Comparison of ENCODE assay signal across 14 cellular contexts in the genomic region with DNA sequence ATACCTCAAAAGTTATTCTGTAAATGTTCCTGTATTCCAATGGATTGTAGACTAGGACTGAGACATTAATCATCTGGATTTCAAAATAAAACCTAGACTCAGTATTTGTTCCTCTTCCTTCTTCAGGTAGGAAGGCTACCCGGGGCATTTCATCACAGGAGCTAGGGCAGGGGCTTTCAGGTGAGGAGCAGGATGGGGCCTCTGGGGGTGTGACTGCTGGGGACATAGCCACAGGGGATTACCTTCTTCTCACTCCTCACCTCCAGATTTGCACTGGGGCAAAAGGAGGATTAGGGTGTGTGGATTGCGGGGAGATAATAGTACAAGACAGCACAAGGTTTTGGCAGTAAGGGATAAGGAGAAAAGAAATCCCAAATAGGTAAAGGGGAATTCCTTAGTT. TPM values are rescaled to one million over a fixed set of nuclear protein-coding genes. Genes with fewer than 3 reads are reported as not detected.
DNase-seq lines count a peak whose midpoint lies in the region; ATAC-seq and TF ChIP-seq lines count a peak whose summit lies in the region.
"Had no signal": no experiment of that assay in that cellular context is flagged by ENCODE, and none has a peak within 500 bp of the region (broad histone marks: within the 10 kb centered on the region; RNA-seq: fewer than 3 reads in every experiment).

No MANE protein-coding gene starts in this region.

- H3K14ac ChIP-seq in H9 (ENCODE audit: insufficient read depth, low read length): no peak overlapping the region

- CTCF ChIA-PET in A673 (lab: Charles Lee): no interaction called here

- H3K27ac Mint-ChIP-seq in H9: peak overlapping the region; percentile 63 to 89 (median 83); a peak in 6 of 7 replicates

- H3K4me2 ChIP-seq in H9 (ENCODE audit: insufficient read depth, insufficient read length, low read length) (no peak overlapping the region), osteoblast (ENCODE audit: insufficient read depth, low read length) (no peak overlapping the region)
- H3K4me2 ChIP-seq: PC-9 had no signal

- H3K4me1 ChIP-seq in H9 (ENCODE audit: insufficient read depth, low read length): peaks cover 2% of the 10 kb centered on the region; the same call in 1 of the 2 replicates
- H3K4me1 ChIP-seq in osteoblast (ENCODE audit: insufficient read depth, low read length): no peaks in the 10 kb centered on the region
- no peaks in the 10 kb centered on the region for H3K4me1 ChIP-seq in A673 (ENCODE audit: insufficient read depth, low read length, poor library complexity, severe bottlenecking)

- no peaks in the 10 kb centered on the region for H3K27me3 Mint-ChIP-seq in H9 (ENCODE audit: low read depth)

- H3K23me2 ChIP-seq in H9 (ENCODE audit: insufficient read length, low read depth, low read length, poor library complexity, severe bottlenecking): no peaks in the 10 kb centered on the region

- no peak overlapping the region for H4K8ac ChIP-seq in H9 (replicated peaks; ENCODE audit: insufficient read length, low read depth, low read length)

- no peaks in the 10 kb centered on the region for H3K79me1 ChIP-seq in H9 (ENCODE audit: insufficient read depth, low read depth, low read length, poor library complexity, severe bottlenecking)

- H3K9me3 ChIP-seq in H9 (ENCODE audit: control insufficient read depth, low read depth, low read length) (no peaks in the 10 kb centered on the region), osteoblast (ENCODE audit: low read depth, low read length) (no peaks in the 10 kb centered on the region), A673 (ENCODE audit: low read depth, low read length, poor library complexity, severe bottlenecking) (no peaks in the 10 kb centered on the region)

- no peak overlapping the region for H4K91ac ChIP-seq in H9 (ENCODE audit: insufficient read length, low read depth, low read length)

- H3K27ac ChIP-seq in C4-2B: peak overlapping the region; percentile 40; the same call in 1 of the 2 replicates
- no peak overlapping the region for H3K27ac ChIP-seq in H9 (ENCODE audit: insufficient read length, low read depth, low read length)
- H3K27ac ChIP-seq in cingulate gyrus (ENCODE audit: low read depth, low read length): peak overlapping the region; percentile 32
- H3K27ac ChIP-seq in osteoblast (ENCODE audit: low read depth, low read length): no peak overlapping the region
- H3K27ac ChIP-seq in A673 (ENCODE audit: low read depth, low read length, poor library complexity, severe bottlenecking): no peak overlapping the region
- H3K27ac ChIP-seq: PC-9 had no signal

- H2AFZ ChIP-seq in H9 (ENCODE audit: low read length) (no peak overlapping the region), osteoblast (ENCODE audit: low read length) (no peak overlapping the region)
- H2AFZ ChIP-seq: PC-9 had no signal

- intact Hi-C loops in A673 (cut with micrococcal nuclease; ENCODE audit: unreplicated experiment) (no loop called here), cardiac septum (cut with DNase I) (no loop called here)

- H3K9me3 Mint-ChIP-seq in H9: no peaks in the 10 kb centered on the region

- BruUV-seq in A673 (replicated peaks; lab: Mats Ljungman, UMichigan): no TSS peak

- no peak overlapping the region for H2AK5ac ChIP-seq in H9 (ENCODE audit: insufficient read length, low read length)

- H3K18ac ChIP-seq in H9 (ENCODE audit: insufficient read length, low read depth, low read length): no peak overlapping the region

- H3K4me1 Mint-ChIP-seq in H9: peaks cover 25 to 33% of the 10 kb centered on the region in 2 experiments

- no peak for DNase-seq in H9
- peak; percentile 4 for DNase-seq in osteoblast (ENCODE audit: insufficient read length, low spot score, missing footprints)
- DNase-seq in A673 (ENCODE audit: low spot score): no peak
- no peak for DNase-seq in cardiac septum (ENCODE audit: low spot score)
- DNase-seq: DMS 273 treated with DMSO at 0.1 percent for 48 hours, GOT3, KG1, NCI-H1092, NCI-H1694 treated with DMSO at 0.1 percent for 48 hours, NCI-H446 had no signal

- H3K4ac ChIP-seq in H9 (ENCODE audit: low read depth, low read length): no peak overlapping the region

- peaks cover 24 to 40% (median 30%) of the 10 kb centered on the region in 3 experiments for H3K36me3 Mint-ChIP-seq in H9 (ENCODE audit: insufficient read depth in 1 of 3, low read depth in 3 of 3)

- no peak for TF ChIP-seq CTCF in C4-2B (conservative IDR thresholded peaks at IDR 0.05)
- TF ChIP-seq CTCF in H9 (conservative IDR thresholded peaks at IDR 0.05): no peak
- TF ChIP-seq CTCF in osteoblast (IDR thresholded peaks at IDR 0.05; ENCODE audit: extremely low read depth, low read depth, low read length): no peak
- no peak for TF ChIP-seq CTCF in A673 (conservative IDR thresholded peaks at IDR 0.05; ENCODE audit: low read depth, low read length)

- no CpG with 5 or more reads among the region's 2 CpGs for WGBS in H9 (ENCODE audit: extremely low coverage, insufficient read length, low lambda C conversion rate)

- H4K20me1 ChIP-seq in H9 (ENCODE audit: control insufficient read depth, insufficient read depth, insufficient read length) (no peaks in the 10 kb centered on the region), osteoblast (ENCODE audit: insufficient read depth, low read length) (no peaks in the 10 kb centered on the region)

- H2BK12ac ChIP-seq in H9 (ENCODE audit: insufficient read length, low read depth, low read length): no peak overlapping the region

- H3K4me3 Mint-ChIP-seq in H9: no peak overlapping the region

- H3K9ac ChIP-seq in H9 (ENCODE audit: extremely low read depth, insufficient read length, low read length): no peak overlapping the region

- H3K36me3 ChIP-seq in osteoblast (ENCODE audit: insufficient read depth, low read length): peaks cover 20% of the 10 kb centered on the region
- peaks cover 9% of the 10 kb centered on the region for H3K36me3 ChIP-seq in A673 (ENCODE audit: insufficient read depth, low read length, poor library complexity, severe bottlenecking)

- no peak overlapping the region for H3K56ac ChIP-seq in H9 (ENCODE audit: insufficient read length, low read depth, low read length)

- H2BK20ac ChIP-seq in H9 (ENCODE audit: low read depth, low read length, poor library complexity, severe bottlenecking): no peak overlapping the region

- H2BK15ac ChIP-seq in H9 (ENCODE audit: low read depth, low read length): no peak overlapping the region

- no peak overlapping the region for H2BK5ac ChIP-seq in H9 (ENCODE audit: insufficient read length, low read length)

- H3K23ac ChIP-seq in H9 (ENCODE audit: insufficient read length, low read depth, low read length): no peak overlapping the region

- no peak overlapping the region for H4K5ac ChIP-seq in H9 (ENCODE audit: insufficient read length, low read depth, low read length)

- no peak for ATAC-seq in GM19467 (IDR thresholded peaks at IDR 0.05; ENCODE audit: unreplicated experiment)

- H3K79me2 ChIP-seq in H9 (ENCODE audit: insufficient read depth, low read length) (no peaks in the 10 kb centered on the region), osteoblast (ENCODE audit: insufficient read depth, low read length) (no peaks in the 10 kb centered on the region)

- POLR2A ChIA-PET in A673 (lab: Charles Lee; ENCODE audit: low non-redundant PET): no interaction called here

- no peak overlapping the region for H2BK120ac ChIP-seq in H9 (ENCODE audit: low read depth, low read length, poor library complexity, severe bottlenecking)

- H3T11ph ChIP-seq in H9 (ENCODE audit: low read length): no peak overlapping the region

- H3K4me3 ChIP-seq in osteoblast (ENCODE audit: insufficient read depth, low read length): no peak overlapping the region
- no peak overlapping the region for H3K4me3 ChIP-seq in A673 (ENCODE audit: low read depth, low read length, poor library complexity, severe bottlenecking)
- H3K4me3 ChIP-seq: PC-9 had no signal

- no peaks in the 10 kb centered on the region for H3K27me3 ChIP-seq in H9 (ENCODE audit: insufficient read depth, low read length)
- no peaks in the 10 kb centered on the region for H3K27me3 ChIP-seq in osteoblast (ENCODE audit: insufficient read depth, low read length)
- no peaks in the 10 kb centered on the region for H3K27me3 ChIP-seq in A673 (replicated peaks; ENCODE audit: insufficient read depth, low read depth, low read length, poor library complexity)

RNA-seq across cellular contexts. Expression of gene SRP19, which starts 37.9 kb away (rescaled TPM):
- total RNA-seq in H9 (2021) (78.9 and 82.5 TPM in 2 replicates), osteoblast (55.7 and 59.0 TPM in 2 replicates), A673 (2021) (72.4 and 73.9 TPM in 2 replicates), cardiac septum (32.4 TPM)

Comparison
In these comparisons a context has a peak if more than half of its experiments do, and no peak if none do; other contexts are left out.
1. H3K27ac ChIP-seq: peak in C4-2B (single experiment) and cingulate gyrus (single experiment); none in H9 (single experiment), osteoblast (single experiment) and A673 (single experiment).